ENCODE assay signal across 24 cellular contexts in genomic region chr16:87333581-87334331, GRCh38.
"Had no signal": no experiment of that assay in that cellular context is flagged by ENCODE, and none has a peak within 500 bp of the region (broad histone marks: within the 10 kb centered on the region; RNA-seq: fewer than 3 reads in every experiment).

No MANE protein-coding gene starts in this region.

- H3K27me3 ChIP-seq: foreskin keratinocyte, heart left ventricle, pancreas, right lobe of liver, thyroid gland, uterus had no signal

- H3K9me3 ChIP-seq: heart left ventricle, lower lobe of right lung, pancreas, right lobe of liver, thyroid gland, uterus had no signal

- DNase-seq: central memory CD4-positive, alpha-beta T cell; erythroblast; foreskin keratinocyte; kidney glomerular epithelial cell; lower lobe of right lung; natural killer cell; stimulated activated CD4-positive, alpha-beta T cell treated with anti-CD3 and anti-CD28 coated beads, Interleukin-15, amount 100 ng/mL, for 24 hours; stimulated activated CD4-positive, alpha-beta T cell treated with anti-CD3 and anti-CD28 coated beads, Interleukin-1b, Interleukin-23, amount 100 ng/mL, for 48 hours; stimulated activated CD4-positive, alpha-beta T cell treated with anti-CD3 and anti-CD28 coated beads, Interleukin-4, amount 100 ng/mL, for 4 hours; stimulated activated naive B cell treated with anti-CD40 and anti-IgM and Interleukin-4, amounts not matched to agents 10 μg/mL and 1 μg/mL and 100 μg/mL, for 72 hours; stimulated activated naive CD8-positive, alpha-beta T cell treated with anti-CD3 and anti-CD28 coated beads, Interleukin-15, amount 100 ng/mL, for 72 hours; thyroid gland; uterus had no signal

- H3K36me3 ChIP-seq: uterus had no signal

- H3K27ac Mint-ChIP-seq: dendritic cell treated with granulocyte-macrophage colony-stimulating factor and Interleukin-4, amounts not matched to agents 40 ng/mL and 50 ng/mL, for 4 days; memory B cell; mesothelial cell of epicardium; natural killer cell; progenitor cell of endocrine pancreas; stimulated activated naive B cell treated with anti-CD40 and anti-IgM and Interleukin-4, amounts not matched to agents 10 μg/mL and 1 μg/mL and 100 μg/mL, for 72 hours; type B pancreatic cell had no signal

- H3K4me1 Mint-ChIP-seq: mesothelial cell of epicardium, neural crest cell had no signal

- FAIRE-seq: colon, endothelial cell of umbilical vein, pancreas had no signal

- H3K27me3 Mint-ChIP-seq: memory B cell; progenitor cell of endocrine pancreas; stimulated activated naive B cell treated with anti-CD40 and anti-IgM and Interleukin-4, amounts not matched to agents 10 μg/mL and 1 μg/mL and 100 μg/mL, for 72 hours; stimulated activated naive CD8-positive, alpha-beta T cell treated with anti-CD3 and anti-CD28 coated beads, Interleukin-15, amount 100 ng/mL, for 72 hours; type B pancreatic cell had no signal

- H3K27ac ChIP-seq: foreskin keratinocyte, heart left ventricle, lower lobe of right lung, pancreas, right lobe of liver, thyroid gland, uterus had no signal

- H3K4me3 ChIP-seq: heart left ventricle, lower lobe of right lung, pancreas, right lobe of liver, thyroid gland, uterus had no signal

- H3K9me3 Mint-ChIP-seq: dendritic cell treated with granulocyte-macrophage colony-stimulating factor and Interleukin-4, amounts not matched to agents 40 ng/mL and 50 ng/mL, for 4 days; memory B cell; mesothelial cell of epicardium; natural killer cell; neural crest cell; stimulated activated naive CD8-positive, alpha-beta T cell treated with anti-CD3 and anti-CD28 coated beads, Interleukin-15, amount 100 ng/mL, for 72 hours; type B pancreatic cell had no signal

- ATAC-seq: foreskin keratinocyte; heart left ventricle; natural killer cell; pancreas; stimulated activated naive B cell treated with anti-CD40 and anti-IgM and Interleukin-4, amounts not matched to agents 10 μg/mL and 1 μg/mL and 100 μg/mL, for 72 hours; stimulated activated naive CD8-positive, alpha-beta T cell treated with anti-CD3 and anti-CD28 coated beads, Interleukin-15, amount 100 ng/mL, for 72 hours had no signal

- H3K4me3 Mint-ChIP-seq: dendritic cell treated with granulocyte-macrophage colony-stimulating factor and Interleukin-4, amounts not matched to agents 40 ng/mL and 50 ng/mL, for 4 days; memory B cell; mesothelial cell of epicardium; natural killer cell; neural crest cell; stimulated activated naive B cell treated with anti-CD40 and anti-IgM and Interleukin-4, amounts not matched to agents 10 μg/mL and 1 μg/mL and 100 μg/mL, for 72 hours; stimulated activated naive CD8-positive, alpha-beta T cell treated with anti-CD3 and anti-CD28 coated beads, Interleukin-15, amount 100 ng/mL, for 72 hours; type B pancreatic cell had no signal

- H3K4me1 ChIP-seq: lower lobe of right lung, pancreas, right lobe of liver, uterus had no signal

- H3K36me3 Mint-ChIP-seq: natural killer cell had no signal
